Comparison of ENCODE assay signal across 17 cellular contexts in the genomic region with DNA sequence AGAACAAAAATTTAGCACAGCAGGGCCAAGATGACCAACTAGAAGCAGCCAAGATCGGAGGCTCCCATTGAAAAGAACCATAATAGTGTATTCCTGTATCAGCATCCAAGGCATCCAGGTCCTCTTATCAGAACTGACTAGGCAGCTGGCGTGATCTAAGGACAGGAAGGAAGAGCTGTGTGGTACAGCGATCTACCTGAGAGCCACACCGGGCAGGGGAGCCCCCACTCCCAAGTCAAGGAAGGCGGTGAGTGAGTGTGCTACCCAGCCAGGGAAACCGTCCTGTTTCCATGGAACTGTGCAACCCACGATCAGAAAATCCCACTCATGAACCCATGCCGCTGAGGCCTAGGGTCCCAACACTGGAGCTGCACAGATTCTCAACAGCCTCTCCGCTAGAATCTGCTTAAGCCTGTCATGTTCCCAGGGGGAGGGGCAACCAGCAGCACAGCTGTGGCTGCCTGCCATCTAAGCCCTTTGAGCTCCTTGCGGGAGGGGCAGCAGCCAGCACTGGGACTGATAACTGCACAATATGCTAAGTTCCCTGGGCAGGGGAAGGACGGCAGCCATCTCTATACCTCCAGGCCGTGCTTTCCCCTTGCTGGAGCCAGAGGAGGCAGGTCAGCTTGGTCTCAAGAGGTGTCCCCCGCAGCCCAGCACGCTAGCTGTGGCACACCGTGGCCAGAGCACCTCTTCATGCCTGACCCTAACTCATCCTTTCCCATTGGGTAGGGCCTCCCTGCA.
DNase-seq lines count a peak whose midpoint lies in the region; ATAC-seq and TF ChIP-seq lines count a peak whose summit lies in the region.
"Had no signal": no experiment of that assay in that cellular context is flagged by ENCODE, and none has a peak within 500 bp of the region (broad histone marks: within the 10 kb centered on the region; RNA-seq: fewer than 3 reads in every experiment).

No MANE protein-coding gene starts in this region.

- POLR2A ChIA-PET in Caco-2 (lab: Charles Lee), result no interaction called here

- no peak overlapping the region for H3K4me3 Mint-ChIP-seq in Caco-2 (ENCODE audit: unreplicated experiment)
- no peak overlapping the region for H3K4me3 Mint-ChIP-seq in nephron progenitor cell
- H3K4me3 Mint-ChIP-seq: activated CD4-positive, alpha-beta memory T cell treated with anti-CD3 and anti-CD28 coated beads, Interleukin-2, amount 10 ng/mL, durations not matched to agents 7 days and 5 days; activated T-helper 1 cell treated with anti-CD3 and anti-CD28 coated beads, Interleukin-12 subunit alpha, Interleukin-12 subunit beta, Interleukin-2, Interleukin-4 antibody, amounts not matched to agents 30 ng/mL and 10 ng/mL and 1 ng/mL, durations not matched to agents 14 hours and 24 hours and 36 hours had no signal

- DNase-seq in Caco-2 (peak; percentile 7 to 38), NCI-H82 treated with DMSO at 0.1 percent for 48 hours (lab: John Stamatoyannopoulos, UW; ENCODE audit: unreplicated experiment) (peak; percentile 83), cardiac septum (ENCODE audit: low spot score) (peak; percentile 73), nephron progenitor cell (peak; percentile 36), GM10266 (ENCODE audit: extremely low spot score) (no peak), NOMO-1 treated with DMSO at 0.1 percent for 48 hours (lab: John Stamatoyannopoulos, UW; ENCODE audit: unreplicated experiment) (no peak)
- DNase-seq in activated CD4-positive, CD25-positive, alpha-beta regulatory T cell (lab: John Stamatoyannopoulos, UW), result no peak
- DNase-seq: activated CD4-positive, alpha-beta memory T cell treated with anti-CD3 and anti-CD28 coated beads, Interleukin-2, amount 10 ng/mL, durations not matched to agents 7 days and 5 days; Kasumi-1; NCI-H1436 treated with DMSO at 0.1 percent for 48 hours; NCI-H446 treated with DMSO at 0.1 percent for 48 hours; PC-9; stimulated activated naive CD8-positive, alpha-beta T cell treated with anti-CD3 and anti-CD28 coated beads, Interleukin-15, Interleukin-2, amounts not matched to agents 100 U/mL and 50 U/mL, for 24 hours; upper lobe of right lung had no signal

- H3K4me1 Mint-ChIP-seq in Caco-2 (ENCODE audit: low read depth, unreplicated experiment) (no peaks in the 10 kb centered on the region), nephron progenitor cell (peaks cover 4% of the 10 kb centered on the region)
- H3K4me1 Mint-ChIP-seq: activated CD4-positive, alpha-beta memory T cell treated with anti-CD3 and anti-CD28 coated beads, Interleukin-2, amount 10 ng/mL, durations not matched to agents 7 days and 5 days had no signal

- H3K27me3 ChIP-seq in Caco-2 (replicated peaks; ENCODE audit: control insufficient read depth, insufficient read depth, low read length), result no peaks in the 10 kb centered on the region
- H3K27me3 ChIP-seq: gastrocnemius medialis, upper lobe of right lung had no signal

- H3K27me3 Mint-ChIP-seq in Caco-2 (ENCODE audit: insufficient read depth, unreplicated experiment), result no peaks in the 10 kb centered on the region
- H3K27me3 Mint-ChIP-seq in nephron progenitor cell (ENCODE audit: low read depth, poor library complexity), result peaks cover 4% of the 10 kb centered on the region
- H3K27me3 Mint-ChIP-seq: activated CD4-positive, alpha-beta memory T cell treated with anti-CD3 and anti-CD28 coated beads, Interleukin-2, amount 10 ng/mL, durations not matched to agents 7 days and 5 days had no signal

- no peaks in the 10 kb centered on the region for H3K4me1 ChIP-seq in Caco-2
- H3K4me1 ChIP-seq: gastrocnemius medialis, upper lobe of right lung had no signal

- H3K4me3 ChIP-seq in Caco-2 (ENCODE audit: low read depth, low read length), result no peak overlapping the region
- H3K4me3 ChIP-seq: gastrocnemius medialis, PC-9, upper lobe of right lung had no signal

- H3K36me3 ChIP-seq in Caco-2 (ENCODE audit: control insufficient read depth, insufficient read depth, low read length), result no peaks in the 10 kb centered on the region
- H3K36me3 ChIP-seq: gastrocnemius medialis, upper lobe of right lung had no signal

- H3K9me3 Mint-ChIP-seq in Caco-2 (ENCODE audit: unreplicated experiment) (no peaks in the 10 kb centered on the region), nephron progenitor cell (peaks cover 2% of the 10 kb centered on the region)
- H3K9me3 Mint-ChIP-seq: activated CD4-positive, alpha-beta memory T cell treated with anti-CD3 and anti-CD28 coated beads, Interleukin-2, amount 10 ng/mL, durations not matched to agents 7 days and 5 days; activated T-helper 1 cell treated with anti-CD3 and anti-CD28 coated beads, Interleukin-12 subunit alpha, Interleukin-12 subunit beta, Interleukin-2, Interleukin-4 antibody, amounts not matched to agents 30 ng/mL and 10 ng/mL and 1 ng/mL, durations not matched to agents 14 hours and 24 hours and 36 hours had no signal

- no peak for ATAC-seq in GM18907 (IDR thresholded peaks at IDR 0.05; ENCODE audit: unreplicated experiment)
- ATAC-seq: gastrocnemius medialis; stimulated activated naive CD8-positive, alpha-beta T cell treated with anti-CD3 and anti-CD28 coated beads, Interleukin-15, Interleukin-2, amounts not matched to agents 100 U/mL and 50 U/mL, for 24 hours; upper lobe of right lung had no signal

- no TSS peak for BruUV-seq in Caco-2 (replicated peaks; lab: Mats Ljungman, UMichigan)

- no peaks in the 10 kb centered on the region for H3K9me3 ChIP-seq in Caco-2
- H3K9me3 ChIP-seq: gastrocnemius medialis, upper lobe of right lung had no signal

- H3K27ac Mint-ChIP-seq in Caco-2 (ENCODE audit: unreplicated experiment) (no peak overlapping the region), nephron progenitor cell (no peak overlapping the region)
- H3K27ac Mint-ChIP-seq: activated CD4-positive, alpha-beta memory T cell treated with anti-CD3 and anti-CD28 coated beads, Interleukin-2, amount 10 ng/mL, durations not matched to agents 7 days and 5 days; activated T-helper 1 cell treated with anti-CD3 and anti-CD28 coated beads, Interleukin-12 subunit alpha, Interleukin-12 subunit beta, Interleukin-2, Interleukin-4 antibody, amounts not matched to agents 30 ng/mL and 10 ng/mL and 1 ng/mL, durations not matched to agents 14 hours and 24 hours and 36 hours had no signal

- intact Hi-C loops in Caco-2 (cut with micrococcal nuclease; ENCODE audit: unreplicated experiment) (no loop called here), cardiac septum (cut with DNase I) (no loop called here)

- CTCF ChIA-PET in Caco-2 (lab: Charles Lee), result no interaction called here

- no peaks in the 10 kb centered on the region for H3K36me3 Mint-ChIP-seq in Caco-2 (ENCODE audit: insufficient read depth, unreplicated experiment)
- no peaks in the 10 kb centered on the region for H3K36me3 Mint-ChIP-seq in nephron progenitor cell (ENCODE audit: low read depth)

- TF ChIP-seq CTCF in Caco-2 (IDR thresholded peaks at IDR 0.05; ENCODE audit: insufficient read depth in 1 of 2, low read depth in 1 of 2, low read length in 1 of 2, severe bottlenecking in 1 of 2, unreplicated experiment in 1 of 2) (no peak), nephron progenitor cell (IDR thresholded peaks at IDR 0.05) (no peak), GM10266 (IDR thresholded peaks at IDR 0.05; ENCODE audit: control insufficient read depth, insufficient read depth, low read depth, missing control alignments) (no peak)

Comparison
In these comparisons a context has a peak if more than half of its experiments do, and no peak if none do; other contexts are left out.
1. DNase-seq: peak in Caco-2 (2 of 2), NCI-H82 treated with DMSO at 0.1 percent for 48 hours (single experiment), cardiac septum (single experiment) and nephron progenitor cell (single experiment); none in GM10266 (single experiment), activated CD4-positive, CD25-positive, alpha-beta regulatory T cell (0 of 4) and NOMO-1 treated with DMSO at 0.1 percent for 48 hours (single experiment).